15 cellular contexts compared by ENCODE assay signal in the genomic region with DNA sequence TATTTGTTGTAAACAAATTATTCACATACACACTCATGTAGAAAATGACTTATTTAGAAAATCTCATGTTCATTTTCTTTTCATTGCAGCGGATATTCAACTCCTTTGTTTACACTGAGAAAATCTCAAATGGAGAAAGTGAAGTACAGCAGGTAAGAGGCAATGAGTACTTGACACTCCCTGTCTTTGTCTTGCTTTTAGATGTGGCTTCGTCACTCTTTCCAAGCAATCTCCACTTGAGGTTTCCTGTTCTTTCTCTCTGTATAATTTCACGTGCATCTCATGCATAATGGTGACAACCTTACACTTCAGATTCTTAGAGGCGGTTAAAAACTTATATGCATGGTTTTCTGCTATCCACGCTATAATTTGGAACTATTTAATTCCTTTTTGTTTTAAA.
DNase-seq lines count a peak whose midpoint lies in the region; ATAC-seq and TF ChIP-seq lines count a peak whose summit lies in the region.
"Had no signal": no experiment of that assay in that cellular context is flagged by ENCODE, and none has a peak within 500 bp of the region (broad histone marks: within the 10 kb centered on the region; RNA-seq: fewer than 3 reads in every experiment).

No MANE protein-coding gene starts in this region.

- peaks cover 1% of the 10 kb centered on the region for H3K36me3 Mint-ChIP-seq in activated CD4-positive, alpha-beta T cell treated with anti-CD3 and anti-CD28 coated beads, Interleukin-2, amount 10 ng/mL, durations not matched to agents 7 days and 5 days (ENCODE audit: low read depth)
- peaks cover 0 to under 1% (median 0%) of the 10 kb centered on the region in 3 donors for H3K36me3 Mint-ChIP-seq in naive thymus-derived CD8-positive, alpha-beta T cell
- H3K36me3 Mint-ChIP-seq: immature natural killer cell had no signal

- no peak overlapping the region for H3K9ac ChIP-seq in GM23248

- H3K27ac Mint-ChIP-seq in activated CD4-positive, alpha-beta T cell treated with anti-CD3 and anti-CD28 coated beads, Interleukin-2, amount 10 ng/mL, durations not matched to agents 7 days and 5 days = peak overlapping the region; percentile 62
- peak overlapping the region; percentile 28 to 90 (median 73) for H3K27ac Mint-ChIP-seq in naive thymus-derived CD8-positive, alpha-beta T cell
- H3K27ac Mint-ChIP-seq: immature natural killer cell had no signal

- in situ Hi-C loops in GM23248 (cut with MboI) = no loop called here
- in situ Hi-C loops in ACHN (cut with HindIII; ENCODE audit: low pct_ligation_motif_present, low pct_unique_long_range_greater_than_20kb, low sequenced_read_pairs) = no loop called here

- no peaks in the 10 kb centered on the region for H3F3A ChIP-seq in GM23248 (ENCODE audit: insufficient read depth)

- peaks cover 40% of the 10 kb centered on the region for H3K4me1 Mint-ChIP-seq in activated CD4-positive, alpha-beta T cell treated with anti-CD3 and anti-CD28 coated beads, Interleukin-2, amount 10 ng/mL, durations not matched to agents 7 days and 5 days
- H3K4me1 Mint-ChIP-seq in naive thymus-derived CD8-positive, alpha-beta T cell = peaks cover 23 to 60% (median 42%) of the 10 kb centered on the region in 4 donors

- peaks cover 4% of the 10 kb centered on the region for H3K27me3 Mint-ChIP-seq in activated CD4-positive, alpha-beta T cell treated with anti-CD3 and anti-CD28 coated beads, Interleukin-2, amount 10 ng/mL, durations not matched to agents 7 days and 5 days
- no peaks in the 10 kb centered on the region for H3K27me3 Mint-ChIP-seq in naive thymus-derived CD8-positive, alpha-beta T cell

- peak; percentile 51 for DNase-seq in activated CD4-positive, alpha-beta T cell treated with anti-CD3 and anti-CD28 coated beads, Interleukin-2, amount 10 ng/mL, durations not matched to agents 7 days and 5 days
- DNase-seq in activated CD4-positive, alpha-beta T cell treated with anti-CD3 and anti-CD28 coated beads, Interleukin-2, amount 50 U/mL, for 4 hours = no peak
- DNase-seq in GM23248 = no peak
- DNase-seq in NCI-H345 treated with DMSO at 0.1 percent for 48 hours (lab: John Stamatoyannopoulos, UW; ENCODE audit: unreplicated experiment) = peak; percentile 38
- peak in 6 of 10 donors; percentile 9 to 77 (median 49) for DNase-seq in naive thymus-derived CD8-positive, alpha-beta T cell
- no peak for DNase-seq in right lobe of liver
- DNase-seq in ACHN = no peak
- no peak for DNase-seq in DMS 273 treated with DMSO at 0.1 percent for 48 hours (lab: John Stamatoyannopoulos, UW)
- DNase-seq: immature natural killer cell; mammary epithelial cell; NCI-H446 treated with DMSO at 0.1 percent for 48 hours; right cardiac atrium; stimulated activated CD4-positive, alpha-beta T cell treated with anti-CD3 and anti-CD28 coated beads, Interleukin-2, amount 100 ng/mL, for 48 hours; stimulated activated CD8-positive, alpha-beta memory T cell treated with anti-CD3 and anti-CD28 coated beads, Interleukin-4, amount 100 ng/mL, for 48 hours; transverse colon had no signal

- TF ChIP-seq POLR2A in right lobe of liver (IDR thresholded peaks at IDR 0.05) = no peak

- 67% methylated on average over 5 of the region's 5 CpGs for WGBS in GM23248 (ENCODE audit: low coverage in 1 of 2, low lambda C conversion rate in 2 of 2, missing lambda C conversion rate in 2 of 2), 2 experiments
- 89% methylated on average over 5 of the region's 5 CpGs for WGBS in right lobe of liver (ENCODE audit: insufficient coverage, low coverage, low lambda C conversion rate, missing lambda C conversion rate)

- H3K9me2 ChIP-seq in GM23248 (ENCODE audit: insufficient read depth) = no peaks in the 10 kb centered on the region

- no peak overlapping the region for H3K4me3 Mint-ChIP-seq in activated CD4-positive, alpha-beta T cell treated with anti-CD3 and anti-CD28 coated beads, Interleukin-2, amount 10 ng/mL, durations not matched to agents 7 days and 5 days
- peak overlapping the region; percentile 2 to 78 (median 56) for H3K4me3 Mint-ChIP-seq in naive thymus-derived CD8-positive, alpha-beta T cell
- H3K4me3 Mint-ChIP-seq: immature natural killer cell had no signal

- intact Hi-C loops in right lobe of liver (cut with DNase I) = no loop called here

- H3K27me3 ChIP-seq in GM23248 (replicated peaks; ENCODE audit: insufficient read depth) (no peaks in the 10 kb centered on the region), right lobe of liver (no peaks in the 10 kb centered on the region)
- H3K27me3 ChIP-seq: transverse colon had no signal

- POLR2A ChIA-PET in activated CD4-positive, alpha-beta T cell treated with anti-CD3 and anti-CD28 coated beads, Interleukin-2, amount 10 ng/mL, durations not matched to agents 7 days and 5 days (lab: Charles Lee) = no interaction called here
- POLR2A ChIA-PET in naive thymus-derived CD8-positive, alpha-beta T cell (lab: Charles Lee) = interaction anchor here (1.1 kb wide), 1 partner anchor 10 kb away, joined by 3 read pairs; no protein-coding TSS in a partner anchor

- TF ChIP-seq CTCF in right lobe of liver (IDR thresholded peaks at IDR 0.05) = no peak

- peak overlapping the region; percentile 5 for H3K4me2 ChIP-seq in GM23248 (ENCODE audit: unreplicated experiment)

- H3K4me1 ChIP-seq in GM23248 (ENCODE audit: insufficient read depth) = peaks cover 16% of the 10 kb centered on the region
- H3K4me1 ChIP-seq in right lobe of liver = no peaks in the 10 kb centered on the region
- H3K4me1 ChIP-seq: transverse colon had no signal

- H3K9me3 ChIP-seq in GM23248 (ENCODE audit: low read depth) = no peaks in the 10 kb centered on the region
- no peaks in the 10 kb centered on the region for H3K9me3 ChIP-seq in right lobe of liver
- H3K9me3 ChIP-seq: transverse colon had no signal

- no peaks in the 10 kb centered on the region for H3K36me3 ChIP-seq in GM23248 (ENCODE audit: low read depth)
- H3K36me3 ChIP-seq in right lobe of liver = no peaks in the 10 kb centered on the region
- H3K36me3 ChIP-seq: transverse colon had no signal

- H3K79me2 ChIP-seq in GM23248 (ENCODE audit: insufficient read depth) = no peaks in the 10 kb centered on the region

- no peaks in the 10 kb centered on the region for H3K9me3 Mint-ChIP-seq in activated CD4-positive, alpha-beta T cell treated with anti-CD3 and anti-CD28 coated beads, Interleukin-2, amount 10 ng/mL, durations not matched to agents 7 days and 5 days
- no peaks in the 10 kb centered on the region for H3K9me3 Mint-ChIP-seq in naive thymus-derived CD8-positive, alpha-beta T cell
- H3K9me3 Mint-ChIP-seq: immature natural killer cell had no signal

- peak; percentile 97 to 99 for ATAC-seq in naive thymus-derived CD8-positive, alpha-beta T cell
- no peak for ATAC-seq in right lobe of liver

- H2AFZ ChIP-seq in GM23248 = no peak overlapping the region

- H3K27ac ChIP-seq in GM23248 = no peak overlapping the region
- H3K27ac ChIP-seq in right lobe of liver = no peak overlapping the region
- H3K27ac ChIP-seq: transverse colon had no signal

- H4K20me1 ChIP-seq in GM23248 (ENCODE audit: insufficient read depth) = no peaks in the 10 kb centered on the region

- CTCF ChIA-PET in activated CD4-positive, alpha-beta T cell treated with anti-CD3 and anti-CD28 coated beads, Interleukin-2, amount 10 ng/mL, durations not matched to agents 7 days and 5 days (lab: Charles Lee) = no interaction called here

- H3K4me3 ChIP-seq in GM23248 (no peak overlapping the region), right lobe of liver (no peak overlapping the region)
- H3K4me3 ChIP-seq: transverse colon had no signal

Comparison
In these comparisons a context has a peak if more than half of its experiments do, and no peak if none do; other contexts are left out.
1. DNase-seq: peak in activated CD4-positive, alpha-beta T cell treated with anti-CD3 and anti-CD28 coated beads, Interleukin-2, amount 10 ng/mL, durations not matched to agents 7 days and 5 days (single experiment), NCI-H345 treated with DMSO at 0.1 percent for 48 hours (single experiment) and naive thymus-derived CD8-positive, alpha-beta T cell (6 of 10); none in activated CD4-positive, alpha-beta T cell treated with anti-CD3 and anti-CD28 coated beads, Interleukin-2, amount 50 U/mL, for 4 hours (0 of 2), GM23248 (single experiment), right lobe of liver (0 of 3), ACHN (single experiment) and DMS 273 treated with DMSO at 0.1 percent for 48 hours (single experiment).
2. ATAC-seq: peak in naive thymus-derived CD8-positive, alpha-beta T cell (2 of 2); none in right lobe of liver (0 of 4).